8 cellular contexts compared by ENCODE assay signal in the genomic region with DNA sequence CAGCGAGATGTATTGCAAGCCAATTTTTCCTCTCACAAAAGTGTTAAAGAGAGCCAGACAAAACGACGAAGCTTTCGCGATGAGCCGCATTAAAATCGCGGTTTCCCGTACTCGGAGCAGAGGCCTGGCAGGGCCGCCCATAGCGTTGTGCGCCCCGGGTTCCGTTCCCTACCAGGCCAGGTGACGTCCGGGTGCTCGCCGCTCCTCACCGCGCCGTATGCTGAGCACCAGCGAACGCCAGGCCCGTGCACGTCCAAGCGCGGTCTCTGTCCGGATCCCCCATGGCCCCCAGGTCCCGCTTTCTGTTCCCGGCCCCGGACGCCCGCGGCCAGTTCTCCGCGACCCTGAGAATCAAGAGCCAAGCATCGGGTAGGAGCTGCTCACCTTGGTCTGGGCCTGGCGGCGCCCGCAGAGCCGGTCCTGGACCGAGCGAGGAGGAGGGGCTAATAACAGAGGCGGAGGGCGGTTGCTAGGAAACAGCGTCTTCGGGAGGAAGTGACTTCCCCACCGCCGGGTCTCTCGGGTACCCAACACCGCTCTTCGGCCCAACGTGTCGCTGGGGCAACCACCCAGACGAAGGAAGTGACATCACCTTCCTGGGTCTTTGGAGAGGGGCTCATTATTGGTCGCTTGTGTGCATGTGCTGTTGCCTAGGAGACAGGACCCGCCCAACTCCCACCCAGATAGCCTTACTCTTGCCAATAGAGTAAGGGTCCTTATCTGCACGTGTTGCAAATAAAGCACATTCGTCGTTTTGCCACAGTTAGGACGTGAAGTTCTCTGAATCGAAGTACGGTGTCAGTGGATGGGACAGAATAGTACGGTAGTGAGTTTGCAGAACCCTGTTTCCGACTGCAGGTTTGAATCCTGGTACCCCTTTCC. TPM values are rescaled to one million over a fixed set of nuclear protein-coding genes. Genes with fewer than 3 reads are reported as not detected.
DNase-seq lines count a peak whose midpoint lies in the region; ATAC-seq, FAIRE-seq and TF ChIP-seq lines count a peak whose summit lies in the region.

Gene MAP9 (minus strand): TSS at position 579 of the 882 bp plus-strand sequence. CDS start 1,115 bp downstream, outside the sequence.

- no peaks in the 10 kb centered on the region for H3K36me3 Mint-ChIP-seq in activated CD4-positive, alpha-beta memory T cell treated with anti-CD3 and anti-CD28 coated beads, Interleukin-2, amount 10 ng/mL, durations not matched to agents 7 days and 5 days (ENCODE audit: low read depth)

- H3K4me1 Mint-ChIP-seq in activated CD4-positive, alpha-beta memory T cell treated with anti-CD3 and anti-CD28 coated beads, Interleukin-2, amount 10 ng/mL, durations not matched to agents 7 days and 5 days, result peaks cover 20% of the 10 kb centered on the region

- H3K9me3 ChIP-seq in liver (ENCODE audit: control insufficient read depth in 4 of 4, low read length in 3 of 4), result peaks cover 0 to 5% (median under 1%) of the 10 kb centered on the region in 4 donors
- no peaks in the 10 kb centered on the region for H3K9me3 ChIP-seq in HepG2 (ENCODE audit: low read length)
- no peaks in the 10 kb centered on the region for H3K9me3 ChIP-seq in lower lobe of right lung

- peak within 1 kb of the TSS; percentile 82 for H3K4me3 Mint-ChIP-seq in activated CD4-positive, alpha-beta memory T cell treated with anti-CD3 and anti-CD28 coated beads, Interleukin-2, amount 10 ng/mL, durations not matched to agents 7 days and 5 days

- POLR2A ChIA-PET in HepG2 (lab: Yijun Ruan, JAX), result no interaction called here
- POLR2A ChIA-PET in activated CD4-positive, alpha-beta memory T cell treated with anti-CD3 and anti-CD28 coated beads, Interleukin-2, amount 10 ng/mL, durations not matched to agents 7 days and 5 days (lab: Charles Lee), result no interaction called here

- peak within 1 kb of the TSS; percentile 68 for H3K27ac Mint-ChIP-seq in activated CD4-positive, alpha-beta memory T cell treated with anti-CD3 and anti-CD28 coated beads, Interleukin-2, amount 10 ng/mL, durations not matched to agents 7 days and 5 days

- H4K20me1 ChIP-seq in HepG2 (ENCODE audit: insufficient read depth, low read length), result no peaks in the 10 kb centered on the region

- no peaks in the 10 kb centered on the region for H3K79me2 ChIP-seq in HepG2 (ENCODE audit: insufficient read depth, low read length)

- H3K4me3 ChIP-seq in liver (ENCODE audit: low read depth in 1 of 3, low read length in 3 of 3) (peak within 1 kb of the TSS; percentile 8 to 65 (median 24)), HepG2 (replicated peaks in 1 of 3; ENCODE audit: insufficient read depth in 1 of 3, low read depth in 2 of 3, low read length in 3 of 3) (no peak within 1 kb of the TSS), lower lobe of right lung (peak within 1 kb of the TSS; percentile 68)

- no peak for TF ChIP-seq RAD21 in liver (IDR thresholded peaks at IDR 0.05)
- TF ChIP-seq RAD21 in HepG2 (CRISPR knock-in tag; IDR thresholded peaks at IDR 0.05), result no peak

- no peaks in the 10 kb centered on the region for H3K36me3 ChIP-seq in liver (ENCODE audit: control insufficient read depth in 4 of 4, insufficient read depth in 3 of 4, low read depth in 1 of 4, low read length in 3 of 4)
- no peaks in the 10 kb centered on the region for H3K36me3 ChIP-seq in HepG2 (replicated peaks in 1 of 2; ENCODE audit: control insufficient read depth in 1 of 2, insufficient read depth in 2 of 2, low read length in 2 of 2)
- peaks cover 5% of the 10 kb centered on the region for H3K36me3 ChIP-seq in lower lobe of right lung

- H3K9ac ChIP-seq in liver (ENCODE audit: low read depth in 1 of 2, low read length in 2 of 2) (peak within 1 kb of the TSS in 1 of 2 donors; percentile 68), HepG2 (ENCODE audit: insufficient read depth, low read depth, low read length) (no peak within 1 kb of the TSS)

- TF ChIP-seq CTCF in liver (IDR thresholded peaks at IDR 0.05; ENCODE audit: low read depth, low read length, missing input control), result no peak
- no peak for TF ChIP-seq CTCF in HepG2 (CRISPR knock-in tag; IDR thresholded peaks at IDR 0.05)
- no peak for TF ChIP-seq CTCF in lower lobe of right lung (IDR thresholded peaks at IDR 0.05)

- no peak for FAIRE-seq in HepG2 (lab: Jason Lieb, UNC)

- DNase-seq in HepG2 (ENCODE audit: low spot score), result no peak
- DNase-seq in NCI-H2227 (lab: John Stamatoyannopoulos, UW; ENCODE audit: unreplicated experiment), result peak; percentile 97
- peak; percentile 87 for DNase-seq in activated CD4-positive, alpha-beta memory T cell treated with anti-CD3 and anti-CD28 coated beads, Interleukin-2, amount 10 ng/mL, durations not matched to agents 7 days and 5 days
- peak; percentile 95 for DNase-seq in ecto neural progenitor cell (ENCODE audit: low spot score)
- DNase-seq in lower lobe of right lung, result peak; percentile 91
- DNase-seq in stimulated activated CD4-positive, alpha-beta T cell treated with anti-CD3 and anti-CD28 coated beads, TNF-alpha, amount 100 ng/mL, for 24 hours (ENCODE audit: low read depth in 3 of 3), result peak; percentile 74 to 85 (median 80)

- no peaks in the 10 kb centered on the region for H3K27me3 Mint-ChIP-seq in activated CD4-positive, alpha-beta memory T cell treated with anti-CD3 and anti-CD28 coated beads, Interleukin-2, amount 10 ng/mL, durations not matched to agents 7 days and 5 days

- BruUV-seq in HepG2 (replicated peaks; lab: Mats Ljungman, UMichigan), result no TSS peak

- ATAC-seq in HepG2 (no peak), HG03064 (IDR thresholded peaks at IDR 0.05; ENCODE audit: low read depth, unreplicated experiment) (peak; percentile 99), lower lobe of right lung (peak; percentile 99)

- H3K4me2 ChIP-seq in HepG2 (ENCODE audit: low read depth, low read length), result no peak within 1 kb of the TSS

- CTCF ChIA-PET in HepG2 (lab: Yijun Ruan, JAX; ENCODE audit: low intra/inter-chr PET ratio, low total read pairs), result no interaction called here
- CTCF ChIA-PET in activated CD4-positive, alpha-beta memory T cell treated with anti-CD3 and anti-CD28 coated beads, Interleukin-2, amount 10 ng/mL, durations not matched to agents 7 days and 5 days (lab: Charles Lee), result interaction anchor here (1.0 to 2.9 kb wide), 2 partner anchors 10 to 826 kb away, joined by 4 to 9 read pairs; partner anchors contain the start of gene PLRG1

- no peak for TF ChIP-seq EP300 in HepG2 (IDR thresholded peaks at IDR 0.05; ENCODE audit: low read depth in 2 of 2, low read length in 2 of 2)
- TF ChIP-seq EP300 in HepG2 (CRISPR knock-in tag; IDR thresholded peaks at IDR 0.05; ENCODE audit: borderline replicate concordance), result no peak

- no peak within 1 kb of the TSS for H3K27ac ChIP-seq in liver (ENCODE audit: low read depth in 1 of 2, low read length in 2 of 2)
- H3K27ac ChIP-seq in HepG2 (ENCODE audit: extremely low read length, insufficient read depth, low read length), result no peak within 1 kb of the TSS
- H3K27ac ChIP-seq in lower lobe of right lung, result peak within 1 kb of the TSS; percentile 50

- intact Hi-C loops in HepG2 (cut with micrococcal nuclease; ENCODE audit: unreplicated experiment), result no loop called here
- intact Hi-C loops in lower lobe of right lung (cut with DNase I), result no loop called here

- no peak within 1 kb of the TSS for H2AFZ ChIP-seq in HepG2 (ENCODE audit: low read length)

- in situ Hi-C loops in HepG2 (cut with HindIII; ENCODE audit: extremely low pct_ligation_motif_present, low pct_unique_long_range_greater_than_20kb), result no loop called here

- TF ChIP-seq POLR2A in HepG2 (IDR thresholded peaks at IDR 0.05; ENCODE audit: insufficient read depth in 1 of 2, low read depth in 2 of 2, low read length in 2 of 2), result no peak

- H3K9me3 Mint-ChIP-seq in activated CD4-positive, alpha-beta memory T cell treated with anti-CD3 and anti-CD28 coated beads, Interleukin-2, amount 10 ng/mL, durations not matched to agents 7 days and 5 days, result no peaks in the 10 kb centered on the region

- H3K4me1 ChIP-seq in liver (ENCODE audit: control insufficient read depth in 4 of 4, insufficient read depth in 4 of 4, low read length in 3 of 4), result peaks cover 0 to 4% (median 3%) of the 10 kb centered on the region in 4 donors
- H3K4me1 ChIP-seq in HepG2 (ENCODE audit: insufficient read depth, low read length), result no peaks in the 10 kb centered on the region
- peaks cover 10% of the 10 kb centered on the region for H3K4me1 ChIP-seq in lower lobe of right lung

- H3K27me3 ChIP-seq in liver (ENCODE audit: control insufficient read depth in 4 of 4, insufficient read depth in 4 of 4, low read length in 3 of 4), result peaks cover 0 to 16% (median 2%) of the 10 kb centered on the region in 4 donors
- no peaks in the 10 kb centered on the region; a peak in 2 of 5 replicates for H3K27me3 ChIP-seq in HepG2 (ENCODE audit: control insufficient read depth in 1 of 2, insufficient read depth in 2 of 2, low read length in 2 of 2)
- H3K27me3 ChIP-seq in lower lobe of right lung (ENCODE audit: low read depth), result no peaks in the 10 kb centered on the region

- 10% methylated on average over 66 of the region's 66 CpGs for WGBS in liver
- 60% methylated on average over 58 of the region's 66 CpGs for WGBS in HepG2 (ENCODE audit: low lambda C conversion rate)

RNA-seq across cellular contexts. Expression of gene MAP9, which starts in this region (rescaled TPM):
- total RNA-seq in liver, result 1 to 10 TPM in 1 of 2 donors, under 1 TPM in 1; 0.50 to 2.0 TPM
- 1 to 10 TPM in 1 of 2 donors, under 1 TPM in 1; 0.14 to 1.0 TPM for polyA plus RNA-seq in liver
- not detected in 2 replicates for total RNA-seq in HepG2 (2016; rRNA removed; fragmentation: Illumina TruSeq; extraction: Trizol)
- not detected in 2 replicates for total RNA-seq in HepG2 (2016; cell fraction: cytosol; rRNA removed; fragmentation: Illumina TruSeq; extraction: Trizol; ENCODE audit: low read depth)
- not detected in 2 replicates for total RNA-seq in HepG2 (2016; cell fraction: insoluble cytoplasmic fraction; rRNA removed; fragmentation: Illumina TruSeq; extraction: Trizol)
- not detected in 2 replicates for total RNA-seq in HepG2 (2016; cell fraction: membrane; rRNA removed; fragmentation: Illumina TruSeq; extraction: Trizol)
- not detected in 2 replicates for total RNA-seq in HepG2 (2016; cell fraction: nucleus; rRNA removed; fragmentation: Illumina TruSeq; extraction: Trizol)
- polyA plus RNA-seq in HepG2 (2011; rRNA removed), result not detected in 2 replicates
- not detected in 2 replicates for polyA plus RNA-seq in HepG2 (2011; cell fraction: cytosol; rRNA removed)
- polyA plus RNA-seq in HepG2 (2011; cell fraction: nucleus; rRNA removed), result not detected in 2 replicates
- not detected in 2 replicates for polyA plus RNA-seq in HepG2 (2012)
- polyA plus RNA-seq in HepG2 (2016; cell fraction: cytosol; fragmentation: Illumina TruSeq; extraction: Trizol; ENCODE audit: low read depth), result not detected in 2 replicates
- not detected in 2 replicates for polyA plus RNA-seq in HepG2 (2016; cell fraction: insoluble cytoplasmic fraction; fragmentation: Illumina TruSeq; extraction: Trizol; ENCODE audit: low read depth)
- not detected in 2 replicates for polyA plus RNA-seq in HepG2 (2016; cell fraction: membrane; fragmentation: Illumina TruSeq; extraction: Trizol; ENCODE audit: low read depth)
- not detected in 2 replicates for polyA plus RNA-seq in HepG2 (2016; cell fraction: nucleus; fragmentation: Illumina TruSeq; extraction: Trizol; ENCODE audit: insufficient read depth, low read depth)
- polyA minus RNA-seq in HepG2 (2011; rRNA and poly(A)+ RNA removed; ENCODE audit: low replicate concordance), result not detected in 2 replicates
- polyA minus RNA-seq in HepG2 (2011; cell fraction: cytosol; rRNA and poly(A)+ RNA removed), result not detected in 2 replicates
- polyA minus RNA-seq in HepG2 (2011; cell fraction: nucleus; rRNA and poly(A)+ RNA removed), result not detected in 2 replicates
- total RNA-seq in activated CD4-positive, alpha-beta memory T cell treated with anti-CD3 and anti-CD28 coated beads, Interleukin-2, amount 10 ng/mL, durations not matched to agents 7 days and 5 days, result 1 to 10 TPM; 2.7 to 3.6 TPM
- 14.7 TPM for total RNA-seq in lower lobe of right lung

Comparison
In these comparisons a context has a peak if more than half of its experiments do, and no peak if none do; other contexts are left out.
1. H3K4me3 ChIP-seq: peak in liver (3 of 3) and lower lobe of right lung (single experiment); none in HepG2 (0 of 3).